1 cellular context compared by ENCODE assay signal in genomic region chr2:160034396-160034795, GRCh38.
TF ChIP-seq lines count a peak whose summit lies in the region.

No MANE protein-coding gene starts in this region.

TF ChIP-seq in endothelial cell of umbilical vein, 7 proteins besides CTCF, POLR2A, EP300 and RAD21:
- TF ChIP-seq, protein P1, sequence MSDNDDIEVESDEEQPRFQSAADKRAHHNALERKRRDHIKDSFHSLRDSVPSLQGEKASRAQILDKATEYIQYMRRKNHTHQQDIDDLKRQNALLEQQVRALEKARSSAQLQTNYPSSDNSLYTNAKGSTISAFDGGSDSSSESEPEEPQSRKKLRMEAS (IDR thresholded peaks at IDR 0.05; ENCODE audit: insufficient read depth, insufficient read length): no peak
- no peak for TF ChIP-seq MYC (IDR thresholded peaks at IDR 0.05; ENCODE audit: low read depth, low read length)
- no peak for TF ChIP-seq FOS (IDR thresholded peaks at IDR 0.05; ENCODE audit: borderline replicate concordance, insufficient read depth, low read length)
- no peak for TF ChIP-seq GATA2 (IDR thresholded peaks at IDR 0.05; ENCODE audit: insufficient read depth, insufficient read length, low read depth, low read length)
- no peak for TF ChIP-seq JUN (IDR thresholded peaks at IDR 0.05; ENCODE audit: borderline replicate concordance, insufficient read depth, insufficient read length, low read depth)
- no peak for TF ChIP-seq POLR2AphosphoS5 (IDR thresholded peaks at IDR 0.05; ENCODE audit: insufficient read depth, low read depth, low read length)
- no peak for TF ChIP-seq EZH2 (IDR thresholded peaks at IDR 0.05; ENCODE audit: borderline replicate concordance, low read depth, low read length, severe bottlenecking)
